Comparison of ENCODE assay signal across 2 cellular contexts in genomic region chr2:219274392-219274921, GRCh38.
TF ChIP-seq lines count a peak whose summit lies in the region.

No MANE protein-coding gene starts in this region.

TF ChIP-seq in HepG2, 621 proteins besides CTCF, POLR2A, EP300 and RAD21 (continues in another document):
- TF ChIP-seq ARID5B (CRISPR knock-in tag; IDR thresholded peaks at IDR 0.05) (0 out of 2 replicates have a peak, but pooled peaks have one; percentile 21), FOXM1 (CRISPR knock-in tag; IDR thresholded peaks at IDR 0.05) (no peak), ZNF18 (CRISPR knock-in tag; IDR thresholded peaks at IDR 0.05; ENCODE audit: insufficient replicate concordance) (no peak), CBX1 (IDR thresholded peaks at IDR 0.05; ENCODE audit: low read depth) (no peak), ZNF20 (CRISPR knock-in tag; IDR thresholded peaks at IDR 0.05) (no peak), ZNF235 (CRISPR knock-in tag; IDR thresholded peaks at IDR 0.05; ENCODE audit: borderline replicate concordance) (no peak), THAP7 (CRISPR knock-in tag; IDR thresholded peaks at IDR 0.05) (no peak), ARHGAP35 (CRISPR knock-in tag; IDR thresholded peaks at IDR 0.05; ENCODE audit: borderline replicate concordance) (no peak), BHLHE40 (IDR thresholded peaks at IDR 0.05; ENCODE audit: low read length) (0 out of 2 replicates have a peak, but pooled peaks have one; percentile 35), ZSCAN25 (CRISPR knock-in tag; IDR thresholded peaks at IDR 0.05) (0 out of 2 replicates have a peak, but pooled peaks have one; percentile 48), ATF2 (CRISPR knock-in tag; IDR thresholded peaks at IDR 0.05) (0 out of 2 replicates have a peak, but pooled peaks have one; percentile 28), HNRNPUL1 (IDR thresholded peaks at IDR 0.05; ENCODE audit: low read depth, low read length) (no peak), ZNF263 (CRISPR knock-in tag; IDR thresholded peaks at IDR 0.05) (peak; percentile 65; the same call in 1 of the 2 replicates), TBP (CRISPR knock-in tag; IDR thresholded peaks at IDR 0.05) (no peak), ZIK1 (CRISPR knock-in tag; IDR thresholded peaks at IDR 0.05; ENCODE audit: borderline replicate concordance, low read depth) (no peak), PATZ1 (CRISPR knock-in tag; IDR thresholded peaks at IDR 0.05) (0 out of 2 replicates have a peak, but pooled peaks have one; percentile 8)

TF ChIP-seq in GM12891, 5 proteins besides CTCF, POLR2A, EP300 and RAD21:
- TF ChIP-seq TAF1 (IDR thresholded peaks at IDR 0.05; ENCODE audit: low read depth, low read length) (no peak), PAX5 (IDR thresholded peaks at IDR 0.05; ENCODE audit: insufficient read depth, low read length, severe bottlenecking) (no peak), POU2F2 (IDR thresholded peaks at IDR 0.05; ENCODE audit: low read depth, low read length) (no peak), SPI1 (IDR thresholded peaks at IDR 0.05; ENCODE audit: low read depth, low read length) (no peak)
